In the genomic region with DNA sequence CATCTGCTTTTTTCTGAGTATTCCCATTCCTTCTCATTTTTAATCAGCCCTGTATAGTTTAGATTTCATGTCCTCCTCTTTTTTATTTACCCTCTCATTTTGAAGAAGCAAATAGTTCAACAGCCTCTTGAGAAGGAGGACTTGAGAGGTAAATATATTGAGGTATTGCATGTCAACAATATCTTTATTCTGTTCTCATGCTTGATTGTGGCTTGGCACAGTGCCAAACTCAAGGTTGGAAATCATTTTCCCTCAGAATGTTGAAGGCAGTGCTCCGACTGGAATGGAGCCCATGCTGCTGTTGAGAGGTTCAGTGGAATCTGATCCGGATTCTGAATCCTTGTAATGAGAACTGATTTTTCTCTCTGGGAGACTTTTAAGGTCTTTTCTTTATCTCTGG, we compare ENCODE assay signal across 12 cellular contexts. TPM values are rescaled to one million over a fixed set of nuclear protein-coding genes. Genes with fewer than 3 reads are reported as not detected.
DNase-seq lines count a peak whose midpoint lies in the region; ATAC-seq and TF ChIP-seq lines count a peak whose summit lies in the region.
"Had no signal": no experiment of that assay in that cellular context is flagged by ENCODE, and none has a peak within 500 bp of the region (broad histone marks: within the 10 kb centered on the region; RNA-seq: fewer than 3 reads in every experiment).

No MANE protein-coding gene starts in this region.

- H3K27me3 Mint-ChIP-seq in T-cell = peaks cover 12% of the 10 kb centered on the region in 2 donors
- H3K27me3 Mint-ChIP-seq: activated B cell treated with CpG ODN at 0.5 μM for 24 hours had no signal

- H3K4me3 Mint-ChIP-seq in T-cell = no peak overlapping the region
- H3K4me3 Mint-ChIP-seq: activated B cell treated with CpG ODN at 0.5 μM for 24 hours; CD8-positive, alpha-beta memory T cell; stimulated activated effector memory CD8-positive, alpha-beta T cell treated with anti-CD3 and anti-CD28 coated beads, Interleukin-12 subunit alpha, Interleukin-12 subunit beta, amount 100 ng/mL, for 72 hours had no signal

- no peak for ATAC-seq in lung (ENCODE audit: insufficient read depth, low FRiP score)
- no peak for ATAC-seq in T-cell (replicated peaks in 1 of 4)
- no peak for ATAC-seq in GM18858 (IDR thresholded peaks at IDR 0.05; ENCODE audit: unreplicated experiment)
- ATAC-seq: HCT116; stimulated activated effector memory CD8-positive, alpha-beta T cell treated with anti-CD3 and anti-CD28 coated beads, Interleukin-12 subunit alpha, Interleukin-12 subunit beta, amount 100 ng/mL, for 72 hours had no signal

- TF ChIP-seq CTCF in VCaP (conservative IDR thresholded peaks at IDR 0.05) = no peak
- no peak for TF ChIP-seq CTCF in lung (IDR thresholded peaks at IDR 0.05; ENCODE audit: control extremely low read depth, extremely low read depth)

- peak; percentile 97 for DNase-seq in DMS79 treated with DMSO at 0.1 percent for 48 hours (lab: John Stamatoyannopoulos, UW)
- peak; percentile 92 for DNase-seq in NCI-H2029 (lab: John Stamatoyannopoulos, UW)
- peak; percentile 74 for DNase-seq in lung (ENCODE audit: low spot score)
- no peak for DNase-seq in NCI-H526 (lab: John Stamatoyannopoulos, UW)
- no peak for DNase-seq in NAMALWA (ENCODE audit: low spot score)
- no peak for DNase-seq in T-cell
- DNase-seq: activated B cell treated with CpG ODN at 0.5 μM for 24 hours; CD8-positive, alpha-beta memory T cell had no signal

- peak overlapping the region; percentile 35; the same call in 1 of the 2 replicates for H3K27ac ChIP-seq in VCaP
- no peak overlapping the region for H3K27ac ChIP-seq in lung (ENCODE audit: low read depth in 1 of 2, low read length in 1 of 2)

- WGBS in lung, 2 donors = 35 to 38% methylated on average over 2 of the region's 2 CpGs

- CTCF ChIA-PET in T-cell (lab: Charles Lee) = no interaction called here

- no peaks in the 10 kb centered on the region for H3K9me3 Mint-ChIP-seq in T-cell
- H3K9me3 Mint-ChIP-seq: activated B cell treated with CpG ODN at 0.5 μM for 24 hours; stimulated activated effector memory CD8-positive, alpha-beta T cell treated with anti-CD3 and anti-CD28 coated beads, Interleukin-12 subunit alpha, Interleukin-12 subunit beta, amount 100 ng/mL, for 72 hours had no signal

- no peaks in the 10 kb centered on the region for H3K4me1 Mint-ChIP-seq in T-cell
- H3K4me1 Mint-ChIP-seq: activated B cell treated with CpG ODN at 0.5 μM for 24 hours; CD8-positive, alpha-beta memory T cell; stimulated activated effector memory CD8-positive, alpha-beta T cell treated with anti-CD3 and anti-CD28 coated beads, Interleukin-12 subunit alpha, Interleukin-12 subunit beta, amount 100 ng/mL, for 72 hours had no signal

- no peaks in the 10 kb centered on the region for H3K36me3 ChIP-seq in lung (ENCODE audit: control insufficient read depth in 2 of 2, insufficient read depth in 2 of 2, low read length in 2 of 2)

- POLR2A ChIA-PET in T-cell (lab: Charles Lee) = no interaction called here

- peaks cover 0 to 2% of the 10 kb centered on the region in 2 donors for H3K4me1 ChIP-seq in lung (ENCODE audit: control insufficient read depth in 2 of 2, insufficient read depth in 2 of 2, low read length in 2 of 2)

- H3K9me3 ChIP-seq in lung (ENCODE audit: control insufficient read depth in 2 of 2, insufficient read depth in 1 of 2, low read length in 1 of 2) = no peaks in the 10 kb centered on the region

- no peak overlapping the region for H3K4me3 ChIP-seq in lung

- no peaks in the 10 kb centered on the region for H3K27me3 ChIP-seq in lung (ENCODE audit: control insufficient read depth, insufficient read depth)

- no peaks in the 10 kb centered on the region for H3K36me3 Mint-ChIP-seq in T-cell
- H3K36me3 Mint-ChIP-seq: CD8-positive, alpha-beta memory T cell; stimulated activated effector memory CD8-positive, alpha-beta T cell treated with anti-CD3 and anti-CD28 coated beads, Interleukin-12 subunit alpha, Interleukin-12 subunit beta, amount 100 ng/mL, for 72 hours had no signal

- H3K27ac Mint-ChIP-seq in T-cell = no peak overlapping the region
- H3K27ac Mint-ChIP-seq: activated B cell treated with CpG ODN at 0.5 μM for 24 hours; CD8-positive, alpha-beta memory T cell; stimulated activated effector memory CD8-positive, alpha-beta T cell treated with anti-CD3 and anti-CD28 coated beads, Interleukin-12 subunit alpha, Interleukin-12 subunit beta, amount 100 ng/mL, for 72 hours had no signal

RNA-seq across cellular contexts. Expression of gene GALNT3, which starts 31.0 kb away (rescaled TPM):
- total RNA-seq in lung (10 to 100 TPM; 26.6 to 41.9 TPM), T-cell (1 to 10 TPM; 2.8 to 9.7 (median 5.5) TPM)
- polyA plus RNA-seq in lung = 10 to 100 TPM; 15.4 to 19.0 TPM

Comparison
In these comparisons a context has a peak if more than half of its experiments do, and no peak if none do; other contexts are left out.
1. DNase-seq: peak in DMS79 treated with DMSO at 0.1 percent for 48 hours (single experiment), NCI-H2029 (single experiment) and lung (single experiment); none in NCI-H526 (0 of 2), NAMALWA (single experiment) and T-cell (0 of 34).